8 cellular contexts compared by ENCODE assay signal in the genomic region with DNA sequence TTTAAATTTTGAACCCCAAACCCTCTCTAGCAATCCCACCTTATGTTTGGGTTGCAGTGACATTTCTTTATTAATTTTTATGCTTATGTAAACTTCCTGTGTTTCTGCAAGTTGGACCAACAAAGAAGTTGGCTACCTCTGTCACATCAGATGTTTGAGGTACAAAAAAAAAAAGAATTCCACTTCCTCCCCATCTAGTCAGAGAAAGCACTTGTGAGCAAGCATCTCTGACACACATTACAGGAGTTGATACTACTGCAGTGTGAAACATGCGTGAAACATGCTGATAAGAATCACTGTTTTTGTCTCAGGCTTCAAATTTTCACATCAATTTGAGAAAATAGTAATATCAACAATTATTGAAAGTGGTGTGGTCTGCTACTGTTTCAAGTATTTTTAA. TPM values are rescaled to one million over a fixed set of nuclear protein-coding genes. Genes with fewer than 3 reads are reported as not detected.
A peak's percentile ranks its signal among the peaks of the same experiment; 100 is the strongest.
DNase-seq lines count a peak whose midpoint lies in the region; ATAC-seq, FAIRE-seq and TF ChIP-seq lines count a peak whose summit lies in the region.

No MANE protein-coding gene starts in this region.

- H3K4me3 ChIP-seq in BLaER1 (peak overlapping the region; percentile 92; the same call in 1 of the 2 replicates), HEK293 (ENCODE audit: low read depth, low read length) (0 out of 2 replicates have a peak overlapping the region, but pooled peaks have one; percentile 66), astrocyte (ENCODE audit: insufficient read depth, low read depth, low read length) (peak overlapping the region; percentile 73), mesodermal cell (ENCODE audit: extremely low read depth, insufficient read depth, low read length, poor library complexity, severe bottlenecking) (peak overlapping the region; percentile 58)

- H3K9ac ChIP-seq in BLaER1 (peak overlapping the region; percentile 94; the same call in 1 of the 2 replicates), astrocyte (ENCODE audit: low read length) (peak overlapping the region; percentile 88)

- CTCF ChIA-PET in HEK293 (lab: Yijun Ruan, JAX), result no interaction called here

- H3K27ac ChIP-seq in BLaER1, result no peak overlapping the region
- H3K27ac ChIP-seq in HEK293 (ENCODE audit: extremely low read depth, low read depth, low read length), result no peak overlapping the region
- H3K27ac ChIP-seq in astrocyte (ENCODE audit: low read depth, low read length), result peak overlapping the region; percentile 88
- no peak overlapping the region for H3K27ac ChIP-seq in mesodermal cell (ENCODE audit: low read depth, low read length, severe bottlenecking)

- H3K9me3 Mint-ChIP-seq in astrocyte (ENCODE audit: unreplicated experiment), result no peaks in the 10 kb centered on the region

- ATAC-seq in HG03175 (IDR thresholded peaks at IDR 0.05; ENCODE audit: unreplicated experiment), result no peak
- ATAC-seq in HG03354 (IDR thresholded peaks at IDR 0.05; ENCODE audit: poor library complexity, severe bottlenecking, unreplicated experiment), result no peak

- DNase-seq in astrocyte (ENCODE audit: low read depth), result peak; percentile 38
- no peak for DNase-seq in LoVo (ENCODE audit: low spot score)
- no peak for DNase-seq in MV-4-11 (lab: John Stamatoyannopoulos, UW)

- no peak overlapping the region for H2AFZ ChIP-seq in astrocyte (ENCODE audit: low read depth, low read length)

- peak overlapping the region; percentile 92 for H3K4me3 Mint-ChIP-seq in astrocyte (ENCODE audit: unreplicated experiment)

- peaks cover 15% of the 10 kb centered on the region for H3K4me1 Mint-ChIP-seq in astrocyte (ENCODE audit: low read depth, unreplicated experiment)

- no CpG with 5 or more reads among the region's 1 CpG for WGBS in mesodermal cell (ENCODE audit: insufficient coverage in 2 of 2), 2 experiments

- no peak for FAIRE-seq in astrocyte (lab: Jason Lieb, UNC)

- POLR2A ChIA-PET in HEK293 (lab: Yijun Ruan, JAX), result no interaction called here

- peak overlapping the region; percentile 85 for H3K27ac Mint-ChIP-seq in astrocyte (ENCODE audit: unreplicated experiment)

- H3K4me1 ChIP-seq in BLaER1 (peaks cover 37% of the 10 kb centered on the region), HEK293 (ENCODE audit: control insufficient read depth, insufficient read depth, low read length) (no peaks in the 10 kb centered on the region; the same call in 1 of the 2 replicates), astrocyte (ENCODE audit: insufficient read depth, low read length) (peaks cover 22% of the 10 kb centered on the region), mesodermal cell (ENCODE audit: control insufficient read depth, insufficient read depth, low read length, poor library complexity, severe bottlenecking) (peaks cover 22% of the 10 kb centered on the region)

- no peaks in the 10 kb centered on the region for H3K27me3 Mint-ChIP-seq in astrocyte (ENCODE audit: low read depth, unreplicated experiment)

- H3K9me3 ChIP-seq in BLaER1 (no peaks in the 10 kb centered on the region), HEK293 (ENCODE audit: control insufficient read depth, insufficient read depth, low read depth, low read length) (no peaks in the 10 kb centered on the region), astrocyte (ENCODE audit: insufficient read depth, low read depth, low read length) (no peaks in the 10 kb centered on the region), mesodermal cell (ENCODE audit: control insufficient read depth, low read length) (no peaks in the 10 kb centered on the region)

- H3K4me2 ChIP-seq in BLaER1 (peak overlapping the region; percentile 96), astrocyte (ENCODE audit: low read length) (peak overlapping the region; percentile 90)

- H4K20me1 ChIP-seq in BLaER1, result peaks cover 91% of the 10 kb centered on the region
- peaks cover 33% of the 10 kb centered on the region for H4K20me1 ChIP-seq in astrocyte (ENCODE audit: insufficient read depth, low read length)

- TF ChIP-seq CTCF in HEK293 (tag by site-specific recombination; IDR thresholded peaks at IDR 0.05) (no peak), astrocyte (IDR thresholded peaks at IDR 0.05; ENCODE audit: insufficient read depth, low read depth, low read length) (no peak)

- peaks cover 24% of the 10 kb centered on the region for H3K36me3 ChIP-seq in BLaER1
- H3K36me3 ChIP-seq in HEK293 (ENCODE audit: control insufficient read depth in 2 of 2, insufficient read depth in 1 of 2, low read length in 2 of 2), result peaks cover 5 to 8% of the 10 kb centered on the region in 2 experiments
- peaks cover 3% of the 10 kb centered on the region for H3K36me3 ChIP-seq in astrocyte (ENCODE audit: insufficient read depth, low read length)
- H3K36me3 ChIP-seq in mesodermal cell (ENCODE audit: control insufficient read depth, insufficient read depth, low read length), result peaks cover 19% of the 10 kb centered on the region

- H3K27me3 ChIP-seq in BLaER1 (no peaks in the 10 kb centered on the region), astrocyte (ENCODE audit: insufficient read depth, low read length) (no peaks in the 10 kb centered on the region)

- peaks cover 26% of the 10 kb centered on the region for H3K79me2 ChIP-seq in astrocyte (ENCODE audit: insufficient read depth, low read length)

- H3K36me3 Mint-ChIP-seq in astrocyte (ENCODE audit: low read depth, unreplicated experiment), result no peaks in the 10 kb centered on the region

TF ChIP-seq in HEK293, 187 proteins besides CTCF, POLR2A, EP300 and RAD21:
- TF ChIP-seq ZNF324 (tag by site-specific recombination; IDR thresholded peaks at IDR 0.05) (no peak), ZSCAN30 (tag by site-specific recombination; IDR thresholded peaks at IDR 0.05) (no peak), ZNF629 (tag by site-specific recombination; IDR thresholded peaks at IDR 0.05) (no peak), ZNF37A (tag by site-specific recombination; IDR thresholded peaks at IDR 0.05) (no peak), ZNF248 (tag by site-specific recombination; IDR thresholded peaks at IDR 0.05) (no peak), ZNF624 (tag by site-specific recombination; IDR thresholded peaks at IDR 0.05) (no peak), ZFHX2 (tag by site-specific recombination; conservative IDR thresholded peaks at IDR 0.05) (no peak), ZNF202 (tag by site-specific recombination; IDR thresholded peaks at IDR 0.05; ENCODE audit: borderline replicate concordance) (no peak), OSR2 (tag by site-specific recombination; IDR thresholded peaks at IDR 0.05) (no peak), ZNF555 (tag by site-specific recombination; conservative IDR thresholded peaks at IDR 0.05) (no peak), MEIS1 (CRISPR knock-in tag; IDR thresholded peaks at IDR 0.05; ENCODE audit: borderline replicate concordance) (no peak), ZNF558 (tag by site-specific recombination; IDR thresholded peaks at IDR 0.05) (no peak), ZNF274 (IDR thresholded peaks at IDR 0.05; ENCODE audit: low read length) (no peak), ZNF274 (tag by site-specific recombination; IDR thresholded peaks at IDR 0.05; ENCODE audit: borderline replicate concordance) (no peak), ZNF501 (tag by site-specific recombination; IDR thresholded peaks at IDR 0.05) (no peak), ZNF302 (tag by site-specific recombination; IDR thresholded peaks at IDR 0.05; ENCODE audit: low read depth) (no peak), KLF9 (tag by site-specific recombination; IDR thresholded peaks at IDR 0.05; ENCODE audit: low read depth) (no peak), ZNF426 (tag by site-specific recombination; IDR thresholded peaks at IDR 0.05) (no peak)
- TF ChIP-seq, protein P1, sequence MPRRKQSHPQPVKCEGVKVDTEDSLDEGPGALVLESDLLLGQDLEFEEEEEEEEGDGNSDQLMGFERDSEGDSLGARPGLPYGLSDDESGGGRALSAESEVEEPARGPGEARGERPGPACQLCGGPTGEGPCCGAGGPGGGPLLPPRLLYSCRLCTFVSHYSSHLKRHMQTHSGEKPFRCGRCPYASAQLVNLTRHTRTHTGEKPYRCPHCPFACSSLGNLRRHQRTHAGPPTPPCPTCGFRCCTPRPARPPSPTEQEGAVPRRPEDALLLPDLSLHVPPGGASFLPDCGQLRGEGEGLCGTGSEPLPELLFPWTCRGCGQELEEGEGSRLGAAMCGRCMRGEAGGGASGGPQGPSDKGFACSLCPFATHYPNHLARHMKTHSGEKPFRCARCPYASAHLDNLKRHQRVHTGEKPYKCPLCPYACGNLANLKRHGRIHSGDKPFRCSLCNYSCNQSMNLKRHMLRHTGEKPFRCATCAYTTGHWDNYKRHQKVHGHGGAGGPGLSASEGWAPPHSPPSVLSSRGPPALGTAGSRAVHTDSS (tag by site-specific recombination; IDR thresholded peaks at IDR 0.05), result no peak
- TF ChIP-seq, protein P2, sequence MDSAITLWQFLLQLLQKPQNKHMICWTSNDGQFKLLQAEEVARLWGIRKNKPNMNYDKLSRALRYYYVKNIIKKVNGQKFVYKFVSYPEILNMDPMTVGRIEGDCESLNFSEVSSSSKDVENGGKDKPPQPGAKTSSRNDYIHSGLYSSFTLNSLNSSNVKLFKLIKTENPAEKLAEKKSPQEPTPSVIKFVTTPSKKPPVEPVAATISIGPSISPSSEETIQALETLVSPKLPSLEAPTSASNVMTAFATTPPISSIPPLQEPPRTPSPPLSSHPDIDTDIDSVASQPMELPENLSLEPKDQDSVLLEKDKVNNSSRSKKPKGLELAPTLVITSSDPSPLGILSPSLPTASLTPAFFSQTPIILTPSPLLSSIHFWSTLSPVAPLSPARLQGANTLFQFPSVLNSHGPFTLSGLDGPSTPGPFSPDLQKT (IDR thresholded peaks at IDR 0.05; ENCODE audit: borderline replicate concordance, low read depth, low read length), result no peak

RNA-seq across cellular contexts. Expression of gene SCAANT1, which starts 1.3 kb away (rescaled TPM):
- total RNA-seq in astrocyte, result not detected in 2 replicates
- polyA plus RNA-seq in mesodermal cell (2013, experiment 1 of 2), result not detected
- polyA plus RNA-seq in mesodermal cell (2013, experiment 2 of 2), result not detected

RNA-seq across cellular contexts. Expression of gene ATXN7, which starts 47.2 kb away (rescaled TPM):
- total RNA-seq in astrocyte, result 17.6 and 19.2 TPM in 2 replicates
- polyA plus RNA-seq in mesodermal cell (2013, experiment 1 of 2), result 12.1 TPM
- polyA plus RNA-seq in mesodermal cell (2013, experiment 2 of 2), result 9.2 TPM

RNA-seq across cellular contexts. Expression of gene THOC7, which starts 47.3 kb away (rescaled TPM):
- total RNA-seq in astrocyte, result 56.9 and 61.6 TPM in 2 replicates
- 69.7 TPM for polyA plus RNA-seq in mesodermal cell (2013, experiment 1 of 2)
- 87.6 TPM for polyA plus RNA-seq in mesodermal cell (2013, experiment 2 of 2)
